8 cellular contexts compared by ENCODE assay signal in the genomic region with DNA sequence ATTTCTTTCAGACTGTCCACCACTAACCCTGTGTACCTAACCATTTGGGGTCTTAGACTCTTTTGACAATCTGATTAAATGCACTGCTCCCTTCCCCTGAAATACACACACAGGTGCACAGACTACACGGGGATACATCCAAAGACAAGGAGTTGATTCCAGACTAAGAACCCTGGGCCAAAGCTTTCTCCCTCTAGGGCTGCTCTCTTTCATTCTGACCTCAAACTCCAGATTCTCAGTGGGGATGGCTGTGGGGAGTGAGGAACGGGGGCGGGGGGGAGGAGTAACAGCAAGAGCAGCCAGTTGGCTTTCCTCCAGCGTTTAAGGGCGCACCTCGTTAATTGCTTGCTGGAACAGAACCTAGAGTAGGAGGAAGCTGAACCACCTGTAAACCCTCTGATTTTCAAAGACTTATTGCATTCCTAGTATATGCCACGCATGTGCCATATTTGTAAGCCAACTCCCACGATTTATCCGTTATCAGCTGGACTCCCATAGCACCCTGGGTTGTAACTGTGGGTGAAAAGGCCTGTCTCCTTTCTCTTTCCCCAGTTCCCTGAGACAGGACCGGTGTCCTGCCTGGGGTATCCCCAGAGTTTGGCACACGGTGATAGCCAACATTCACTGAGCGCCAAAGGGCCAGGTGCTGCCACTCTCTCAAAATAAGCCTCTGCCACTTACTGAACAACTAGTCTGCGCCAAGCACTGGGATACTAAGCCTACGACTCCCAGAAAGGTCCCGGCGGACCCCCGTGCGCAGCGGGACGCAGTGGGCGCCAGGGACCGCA. TPM values are rescaled to one million over a fixed set of nuclear protein-coding genes. Genes with fewer than 3 reads are reported as not detected.
DNase-seq lines count a peak whose midpoint lies in the region; ATAC-seq, FAIRE-seq and TF ChIP-seq lines count a peak whose summit lies in the region.

No MANE protein-coding gene starts in this region.

- no peak for TF ChIP-seq CTCF in CD4-positive, alpha-beta T cell (IDR thresholded peaks at IDR 0.05)
- no peak for TF ChIP-seq CTCF in SU-DHL-6 (IDR thresholded peaks at IDR 0.05; ENCODE audit: insufficient read depth, low read length, poor library complexity, severe bottlenecking)
- TF ChIP-seq CTCF in coronary artery (IDR thresholded peaks at IDR 0.05), result no peak
- no peak for TF ChIP-seq CTCF in suprapubic skin (IDR thresholded peaks at IDR 0.05)

- H3K27me3 ChIP-seq in CD4-positive, alpha-beta T cell (ENCODE audit: control insufficient read depth, insufficient read depth, low read length), result no peaks in the 10 kb centered on the region
- no peaks in the 10 kb centered on the region for H3K27me3 ChIP-seq in SU-DHL-6 (ENCODE audit: low read length)
- no peaks in the 10 kb centered on the region for H3K27me3 ChIP-seq in suprapubic skin

- H3K4me1 Mint-ChIP-seq in CD4-positive, alpha-beta T cell (ENCODE audit: low read depth), result peaks cover 66% of the 10 kb centered on the region
- peaks cover 38 to 51% (median 46%) of the 10 kb centered on the region in 3 donors for H3K4me1 Mint-ChIP-seq in IgD-negative memory B cell

- no peaks in the 10 kb centered on the region for H4K20me1 ChIP-seq in SU-DHL-6 (ENCODE audit: low read depth, low read length)

- no peaks in the 10 kb centered on the region for H3K9me3 Mint-ChIP-seq in CD4-positive, alpha-beta T cell
- no peaks in the 10 kb centered on the region for H3K9me3 Mint-ChIP-seq in IgD-negative memory B cell

- FAIRE-seq in frontal cortex (lab: Jason Lieb, UNC), result no peak

- CTCF ChIA-PET in CD4-positive, alpha-beta T cell (lab: Charles Lee), result interaction anchor here (0.6 kb wide), 1 partner anchor 328 kb away, joined by 4 read pairs; no protein-coding TSS in a partner anchor

- intact Hi-C loops in CD4-positive, alpha-beta T cell (cut with DNase I, micrococcal nuclease), result loop anchor here in 1 of 2 experiments (5.0 kb wide), 4 partner anchors 68 to 1773 kb away; a partner anchor contains a TSS

- no peaks in the 10 kb centered on the region for H3K9me2 ChIP-seq in SU-DHL-6 (replicated peaks; ENCODE audit: insufficient read depth, low read length)

- WGBS in suprapubic skin, result 1% methylated on average over 11 of the region's 22 CpGs

- ATAC-seq in CD4-positive, alpha-beta T cell (ENCODE audit: poor library complexity), result no peak
- no peak for ATAC-seq in GM19351 (IDR thresholded peaks at IDR 0.05; ENCODE audit: unreplicated experiment)

- POLR2A ChIA-PET in CD4-positive, alpha-beta T cell (lab: Charles Lee), result interaction anchor here (3.4 kb wide), 1 partner anchor 104 kb away, joined by 84 read pairs; no protein-coding TSS in a partner anchor

- peak in 4 of 10 experiments; percentile 6 to 35 (median 22) for DNase-seq in CD4-positive, alpha-beta T cell
- DNase-seq in coronary artery (ENCODE audit: low spot score) (no peak), lung microvascular endothelial cell (ENCODE audit: low read depth in 2 of 2) (peak; percentile 26 to 47), suprapubic skin (ENCODE audit: low spot score in 2 of 2) (peak in 1 of 2 donors; percentile 76), frontal cortex (ENCODE audit: low spot score in 2 of 2) (no peak)

- H3K4me3 ChIP-seq in SU-DHL-6 (ENCODE audit: insufficient read depth, low read length, poor library complexity, severe bottlenecking), result peak overlapping the region; percentile 86
- peak overlapping the region; percentile 96 for H3K4me3 ChIP-seq in coronary artery
- peak overlapping the region; percentile 76 for H3K4me3 ChIP-seq in suprapubic skin

- H3K4me2 ChIP-seq in SU-DHL-6 (ENCODE audit: low read depth, low read length, poor library complexity, severe bottlenecking), result peak overlapping the region; percentile 99

- TF ChIP-seq EP300 in suprapubic skin (IDR thresholded peaks at IDR 0.05), result no peak

- TF ChIP-seq POLR2A in suprapubic skin (IDR thresholded peaks at IDR 0.05), result no peak

- peaks cover 13% of the 10 kb centered on the region for H3F3A ChIP-seq in SU-DHL-6 (ENCODE audit: insufficient read depth)

- H3K4me3 Mint-ChIP-seq in CD4-positive, alpha-beta T cell, result peak overlapping the region; percentile 99
- peak overlapping the region; percentile 87 to 100 (median 100) for H3K4me3 Mint-ChIP-seq in IgD-negative memory B cell

- H3K9ac ChIP-seq in SU-DHL-6 (ENCODE audit: low read length), result peak overlapping the region; percentile 88

- peaks cover 68% of the 10 kb centered on the region for H3K4me1 ChIP-seq in suprapubic skin

- no peaks in the 10 kb centered on the region for H3K27me3 Mint-ChIP-seq in CD4-positive, alpha-beta T cell
- H3K27me3 Mint-ChIP-seq in IgD-negative memory B cell, result no peaks in the 10 kb centered on the region

- peak overlapping the region; percentile 86 for H3K27ac ChIP-seq in CD4-positive, alpha-beta T cell (ENCODE audit: low read depth, low read length)
- H3K27ac ChIP-seq in SU-DHL-6 (ENCODE audit: low read depth, low read length) (peak overlapping the region; percentile 82), coronary artery (peak overlapping the region; percentile 98 to 99), suprapubic skin (peak overlapping the region; percentile 97)

- peak overlapping the region; percentile 65 for H2AFZ ChIP-seq in SU-DHL-6 (ENCODE audit: low read depth, low read length, severe bottlenecking)

- peak overlapping the region; percentile 91 for H3K27ac Mint-ChIP-seq in CD4-positive, alpha-beta T cell
- peak overlapping the region; percentile 87 to 100 (median 89) for H3K27ac Mint-ChIP-seq in IgD-negative memory B cell

- H3K36me3 ChIP-seq in SU-DHL-6 (ENCODE audit: low read length), result peaks cover 12% of the 10 kb centered on the region
- peaks cover 26% of the 10 kb centered on the region for H3K36me3 ChIP-seq in suprapubic skin

- peaks cover 42% of the 10 kb centered on the region for H3K79me2 ChIP-seq in SU-DHL-6 (ENCODE audit: insufficient read depth, low read length)

- no peaks in the 10 kb centered on the region for H3K9me3 ChIP-seq in CD4-positive, alpha-beta T cell (ENCODE audit: control insufficient read depth, low read length)
- H3K9me3 ChIP-seq in SU-DHL-6 (ENCODE audit: insufficient read depth, low read length) (no peaks in the 10 kb centered on the region), suprapubic skin (no peaks in the 10 kb centered on the region)

- H3K36me3 Mint-ChIP-seq in CD4-positive, alpha-beta T cell (ENCODE audit: low read depth), result peaks cover 42% of the 10 kb centered on the region
- peaks cover 6% of the 10 kb centered on the region for H3K36me3 Mint-ChIP-seq in IgD-negative memory B cell

RNA-seq across cellular contexts. Expression of a gene that starts 0.9 kb away (rescaled TPM):
- total RNA-seq in CD4-positive, alpha-beta T cell, result 10 to 100 TPM; 30.8 to 31.3 TPM
- polyA plus RNA-seq in IgD-negative memory B cell, result 14.3 TPM
- 25.9 and 35.5 TPM in 2 replicates for total RNA-seq in lung microvascular endothelial cell
- 10 to 100 TPM; 35.0 to 57.5 (median 39.7) TPM for total RNA-seq in suprapubic skin
- total RNA-seq in frontal cortex, result 24.5 TPM

RNA-seq across cellular contexts. Expression of a gene that starts 1.1 kb away (rescaled TPM):
- total RNA-seq in CD4-positive, alpha-beta T cell, result 10 to 100 TPM; 10.9 to 11.2 TPM
- polyA plus RNA-seq in IgD-negative memory B cell, result 11.7 TPM
- 5.2 and 7.5 TPM in 2 replicates for total RNA-seq in lung microvascular endothelial cell
- total RNA-seq in suprapubic skin, result 10 to 100 TPM in 2 of 4 donors, 1 to 10 TPM in 2; 6.2 to 22.5 (median 10.2) TPM
- 14.7 TPM for total RNA-seq in frontal cortex

RNA-seq across cellular contexts. Expression of a gene that starts 42.7 kb away (rescaled TPM):
- not detected for total RNA-seq in CD4-positive, alpha-beta T cell
- polyA plus RNA-seq in IgD-negative memory B cell, result not detected
- total RNA-seq in lung microvascular endothelial cell (0.60 TPM in 1 of 2 replicates, not detected in the other), suprapubic skin (not detected), frontal cortex (3.3 TPM)

RNA-seq across cellular contexts. Expression of a gene that starts 42.9 kb away (rescaled TPM):
- total RNA-seq in CD4-positive, alpha-beta T cell, result not detected
- polyA plus RNA-seq in IgD-negative memory B cell, result not detected
- 0.22 and 0.40 TPM in 2 replicates for total RNA-seq in lung microvascular endothelial cell
- total RNA-seq in suprapubic skin, result 1 to 10 TPM in 2 of 4 donors, not detected in 2; 1.1 to 6.1 TPM
- total RNA-seq in frontal cortex, result not detected

RNA-seq across cellular contexts. Expression of a gene that starts 53.9 kb away (rescaled TPM):
- not detected for total RNA-seq in CD4-positive, alpha-beta T cell
- polyA plus RNA-seq in IgD-negative memory B cell, result not detected
- total RNA-seq in lung microvascular endothelial cell (not detected in 2 replicates), suprapubic skin (not detected), frontal cortex (0.41 TPM)

Comparison
In these comparisons a context has a peak if more than half of its experiments do, and no peak if none do; other contexts are left out.
1. DNase-seq: peak in lung microvascular endothelial cell (2 of 2); none in coronary artery (single experiment) and frontal cortex (0 of 2).
2. Peak in every context shown above with its lines, with median percentiles within 50 percentile points of each other: H3K27ac ChIP-seq and H3K4me3 ChIP-seq.